In genomic region chr15:80483656-80484055, GRCh38 we compare ENCODE assay signal across 10 cellular contexts.
"Had no signal": no experiment of that assay in that cellular context is flagged by ENCODE, and none has a peak within 500 bp of the region (broad histone marks: within the 10 kb centered on the region; RNA-seq: fewer than 3 reads in every experiment).

No MANE protein-coding gene starts in this region.

- ATAC-seq: gastrocnemius medialis, right cardiac atrium had no signal

- H3K9me3 ChIP-seq: gastrocnemius medialis, neutrophil, suprapubic skin had no signal

- H3K36me3 Mint-ChIP-seq: activated naive CD4-positive, alpha-beta T cell treated with anti-CD3 and anti-CD28 coated beads, Interleukin-2, amount 50 U/mL, for 24 hours; naive B cell had no signal

- H3K4me1 Mint-ChIP-seq: activated naive CD4-positive, alpha-beta T cell treated with anti-CD3 and anti-CD28 coated beads, Interleukin-2, amount 50 U/mL, for 24 hours; naive B cell had no signal

- H3K27ac ChIP-seq: brain microvascular endothelial cell, gastrocnemius medialis, neutrophil, suprapubic skin had no signal

- H3K27me3 Mint-ChIP-seq: progenitor cell of endocrine pancreas had no signal

- H3K4me3 ChIP-seq: gastrocnemius medialis, suprapubic skin had no signal

- H3K36me3 ChIP-seq: brain microvascular endothelial cell, gastrocnemius medialis, neutrophil, suprapubic skin had no signal

- H3K27ac Mint-ChIP-seq: activated naive CD4-positive, alpha-beta T cell treated with anti-CD3 and anti-CD28 coated beads, Interleukin-2, amount 50 U/mL, for 24 hours; naive B cell; progenitor cell of endocrine pancreas had no signal

- H3K27me3 ChIP-seq: brain microvascular endothelial cell, gastrocnemius medialis, neutrophil, suprapubic skin had no signal

- DNase-seq: activated CD4-positive, CD25-positive, alpha-beta regulatory T cell; brain microvascular endothelial cell; gastrocnemius medialis; naive B cell; right cardiac atrium; stimulated activated naive CD4-positive, alpha-beta T cell had no signal

- H3K4me3 Mint-ChIP-seq: activated naive CD4-positive, alpha-beta T cell treated with anti-CD3 and anti-CD28 coated beads, Interleukin-2, amount 50 U/mL, for 24 hours; naive B cell had no signal

- H3K9me3 Mint-ChIP-seq: activated naive CD4-positive, alpha-beta T cell treated with anti-CD3 and anti-CD28 coated beads, Interleukin-2, amount 50 U/mL, for 24 hours; naive B cell had no signal
